ENCODE assay signal across 27 cellular contexts in the genomic region with DNA sequence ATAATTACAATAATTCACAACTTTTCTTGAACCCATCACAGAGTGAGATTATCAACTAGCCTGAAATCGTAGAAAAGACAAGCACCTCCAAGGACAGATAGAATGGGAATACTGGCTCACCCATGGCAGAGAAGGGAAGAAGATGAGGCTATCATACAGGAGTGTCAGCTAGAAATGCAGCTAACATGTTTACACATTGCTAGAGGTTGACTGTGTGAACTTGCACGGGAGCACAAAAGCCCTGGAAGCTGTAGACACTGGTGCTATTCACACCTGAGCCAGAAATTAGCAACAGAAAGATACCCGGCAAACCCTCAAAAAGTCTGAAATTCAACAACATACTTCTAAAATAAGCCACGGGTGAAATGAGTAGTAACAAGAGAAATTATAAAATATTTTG.
"Had no signal": no experiment of that assay in that cellular context is flagged by ENCODE, and none has a peak within 500 bp of the region (broad histone marks: within the 10 kb centered on the region; RNA-seq: fewer than 3 reads in every experiment).

No MANE protein-coding gene starts in this region.

- H3K27ac ChIP-seq: RWPE1, VCaP had no signal

- H3K4me3 ChIP-seq: K562 had no signal

- FAIRE-seq: bronchial epithelial cell, K562 had no signal

- DNase-seq: activated CD4-positive, alpha-beta memory T cell treated with anti-CD3 and anti-CD28 coated beads, Interleukin-2, amount 10 ng/mL, durations not matched to agents 7 days and 5 days; activated CD4-positive, alpha-beta T cell treated with anti-CD3 and anti-CD28 coated beads for 1 hour; activated CD4-positive, alpha-beta T cell treated with anti-CD3 and anti-CD28 coated beads for 48 hours; activated CD4-positive, CD25-positive, alpha-beta regulatory T cell; activated CD8-positive, alpha-beta memory T cell treated with anti-CD3 and anti-CD28 coated beads for 24 hours; activated CD8-positive, alpha-beta memory T cell treated with anti-CD3 and anti-CD28 coated beads, Interleukin-2, amount 10 ng/mL, durations not matched to agents 7 days and 5 days; activated CD8-positive, alpha-beta memory T cell treated with anti-CD3 and anti-CD28 coated beads, Interleukin-2, amount 50 U/mL, for 48 hours; activated effector memory CD4-positive, alpha-beta T cell treated with Interleukin-2 at 50 U/mL for 16 hours; activated naive CD4-positive, alpha-beta T cell treated with anti-CD3 and anti-CD28 coated beads, Interleukin-2, amount 10 ng/mL, durations not matched to agents 7 days and 5 days; activated naive CD8-positive, alpha-beta T cell treated with anti-CD3 and anti-CD28 coated beads, Interleukin-2, amount 50 U/mL, for 24 hours; activated T-cell treated with anti-CD3 and anti-CD28 coated beads, Interleukin-2, amount 50 U/mL, for 48 hours; anterior cingulate cortex; caudate nucleus; NCI-H1694; NCI-H2029; NCI-H345; NK-92 treated with Interleukin-12 subunit alpha and Interleukin-12 subunit beta, amount 100 ng/mL, for 24 hours; PC-3; SIG-M5; T-cell; T-helper 9 cell had no signal

- ATAC-seq: activated CD8-positive, alpha-beta memory T cell treated with anti-CD3 and anti-CD28 coated beads, Interleukin-2, amount 10 ng/mL, durations not matched to agents 7 days and 5 days; activated naive CD8-positive, alpha-beta T cell treated with anti-CD3 and anti-CD28 coated beads, Interleukin-2, amount 50 U/mL, for 24 hours; K562; PC-3; Right ventricle myocardium inferior; SK-N-SH treated with all-trans-retinoic acid at 6 μM for 48 hours; T-cell had no signal
